1 cellular context compared by ENCODE assay signal in genomic region chr20:58233881-58234528, GRCh38.
TF ChIP-seq lines count a peak whose summit lies in the region.

No MANE protein-coding gene starts in this region.

TF ChIP-seq in H1, 55 proteins besides CTCF, POLR2A, EP300 and RAD21:
- TF ChIP-seq SAP30 (IDR thresholded peaks at IDR 0.05; ENCODE audit: insufficient read depth, insufficient replicate concordance, low read length) = no peak
- TF ChIP-seq KDM1A (IDR thresholded peaks at IDR 0.05; ENCODE audit: borderline replicate concordance, low read length) = peak; percentile 89; the same call in 1 of the 2 replicates
- TF ChIP-seq EGR1 (IDR thresholded peaks at IDR 0.05; ENCODE audit: borderline replicate concordance, low read depth, low read length) = no peak
- no peak for TF ChIP-seq PHF8 (conservative IDR thresholded peaks at IDR 0.05; ENCODE audit: low read depth, low read length)
- TF ChIP-seq SP4 (IDR thresholded peaks at IDR 0.05; ENCODE audit: low read length) = 0 out of 2 replicates have a peak, but pooled peaks have one; percentile 44
- no peak for TF ChIP-seq CTBP2 (IDR thresholded peaks at IDR 0.05; ENCODE audit: borderline replicate concordance, insufficient read depth, insufficient read length, low read length)
- peak; percentile 19 to 57; a peak in 1 of 4 replicates for TF ChIP-seq HDAC2 (IDR thresholded peaks at IDR 0.05; ENCODE audit: borderline replicate concordance in 1 of 2, low read depth in 2 of 2, low read length in 2 of 2)
- no peak for TF ChIP-seq E2F6 (IDR thresholded peaks at IDR 0.05)
- no peak for TF ChIP-seq JUND (IDR thresholded peaks at IDR 0.05; ENCODE audit: low read length)
- no peak for TF ChIP-seq YY1 (IDR thresholded peaks at IDR 0.05; ENCODE audit: low read depth, low read length)
- no peak for TF ChIP-seq SUZ12 (IDR thresholded peaks at IDR 0.05; ENCODE audit: low read length)
- TF ChIP-seq CBX8 (IDR thresholded peaks at IDR 0.05; ENCODE audit: borderline replicate concordance, low read depth, low read length) = no peak
- TF ChIP-seq HDAC6 (IDR thresholded peaks at IDR 0.05; ENCODE audit: low read depth, low read length) = no peak
- no peak for TF ChIP-seq NANOG (IDR thresholded peaks at IDR 0.05; ENCODE audit: insufficient read depth, low read depth, low read length, poor library complexity, severe bottlenecking)
